ENCODE assay signal across 31 cellular contexts in genomic region chr3:160826408-160826807, GRCh38.
A peak's percentile ranks its signal among the peaks of the same experiment; 100 is the strongest.
DNase-seq lines count a peak whose midpoint lies in the region; ATAC-seq, FAIRE-seq and TF ChIP-seq lines count a peak whose summit lies in the region.
"Had no signal": no experiment of that assay in that cellular context is flagged by ENCODE, and none has a peak within 500 bp of the region (broad histone marks: within the 10 kb centered on the region; RNA-seq: fewer than 3 reads in every experiment).

No MANE protein-coding gene starts in this region.

- H3K27ac ChIP-seq in SK-N-SH (ENCODE audit: low read depth in 2 of 2, low read length in 1 of 2) = peak overlapping the region in 1 of 2 experiments; percentile 86; a peak in 1 of 4 replicates
- no peak overlapping the region for H3K27ac ChIP-seq in kidney (ENCODE audit: low read depth in 2 of 2, low read length in 2 of 2)
- H3K27ac ChIP-seq: 22Rv1; A549; BLaER1; BLaER1 treated with 17β-estradiol and CSF1 and Interleukin-3, amounts not matched to agents 10 nM and 100 nM; C4-2B had no signal

- no peaks in the 10 kb centered on the region for H3K27me3 ChIP-seq in SK-N-SH (ENCODE audit: insufficient read depth)
- H3K27me3 ChIP-seq: BE2C; BLaER1; BLaER1 treated with 17β-estradiol and CSF1 and Interleukin-3, amounts not matched to agents 10 nM and 100 nM had no signal

- no peak for DNase-seq in SK-N-SH
- DNase-seq in kidney = no peak
- no peak for DNase-seq in NCI-H2029 treated with DMSO at 0.1 percent for 48 hours (lab: John Stamatoyannopoulos, UW)
- DNase-seq: 8988T; ACHN; AML-193; BE2C; C1 segment of cervical spinal cord; Caco-2; Calu3; CD4-positive, alpha-beta memory T cell; CD4-positive, alpha-beta T cell; CD4-positive, CD25-positive, alpha-beta regulatory T cell; CD8-positive, alpha-beta memory T cell; CD8-positive, alpha-beta T cell; COR-L47; DMS 273 treated with DMSO at 0.1 percent for 48 hours; DMS153; DMS53; DMS79; DMS79 treated with DMSO at 0.1 percent for 48 hours; DND-41; EL had no signal

- TF ChIP-seq EP300 in SK-N-SH (IDR thresholded peaks at IDR 0.05; ENCODE audit: borderline replicate concordance in 1 of 2, low read depth in 1 of 2, low read length in 1 of 2) = 0 out of 4 replicates have a peak, but pooled peaks of 1 of the 2 experiments have one; percentile 3

- peaks cover 0 to 22% of the 10 kb centered on the region in 2 experiments; a peak in 2 of 4 replicates for H3K4me1 ChIP-seq in SK-N-SH (ENCODE audit: control insufficient read depth in 1 of 2, insufficient read depth in 2 of 2, low read depth in 1 of 2, low read length in 1 of 2)
- no peaks in the 10 kb centered on the region for H3K4me1 ChIP-seq in kidney (ENCODE audit: control insufficient read depth in 1 of 2, insufficient read depth in 1 of 2, low read depth in 1 of 2, low read length in 2 of 2)
- H3K4me1 ChIP-seq: A549, BLaER1, Caco-2 had no signal

- H3K4me3 ChIP-seq in SK-N-SH (ENCODE audit: low read depth in 2 of 2, low read length in 1 of 2) (no peak overlapping the region), kidney (ENCODE audit: low read length in 2 of 2) (no peak overlapping the region)
- H3K4me3 ChIP-seq: A549; BLaER1; BLaER1 treated with 17β-estradiol and CSF1 and Interleukin-3, amounts not matched to agents 10 nM and 100 nM had no signal

- FAIRE-seq in kidney (lab: Jason Lieb, UNC) = peak; percentile 13
- FAIRE-seq: A204.1, A549, D721Med had no signal

- H3K9ac ChIP-seq in SK-N-SH (no peak overlapping the region), kidney (ENCODE audit: low read length in 2 of 2) (no peak overlapping the region)
- H3K9ac ChIP-seq: BLaER1; BLaER1 treated with 17β-estradiol and CSF1 and Interleukin-3, amounts not matched to agents 10 nM and 100 nM had no signal

- TF ChIP-seq CTCF in SK-N-SH (IDR thresholded peaks at IDR 0.05) (no peak), kidney (IDR thresholded peaks at IDR 0.05; ENCODE audit: borderline replicate concordance, extremely low read depth, insufficient read depth) (no peak)

- H3K36me3 ChIP-seq in SK-N-SH (replicated peaks in 1 of 2; ENCODE audit: control insufficient read depth in 1 of 2, insufficient read depth in 2 of 2, low read length in 1 of 2) = no peaks in the 10 kb centered on the region
- H3K36me3 ChIP-seq in kidney (ENCODE audit: control insufficient read depth in 1 of 2, insufficient read depth in 2 of 2, low read length in 2 of 2) = no peaks in the 10 kb centered on the region
- H3K36me3 ChIP-seq: BE2C; BLaER1; BLaER1 treated with 17β-estradiol and CSF1 and Interleukin-3, amounts not matched to agents 10 nM and 100 nM had no signal

- no peaks in the 10 kb centered on the region for H3K79me2 ChIP-seq in SK-N-SH (ENCODE audit: insufficient read depth)

- intact Hi-C loops in kidney (cut with DNase I) = no loop called here

- H3K9me2 ChIP-seq in SK-N-SH = no peaks in the 10 kb centered on the region

- H4K20me1 ChIP-seq in SK-N-SH (ENCODE audit: insufficient read depth) = no peaks in the 10 kb centered on the region

- H3K9me3 ChIP-seq in SK-N-SH (no peaks in the 10 kb centered on the region), kidney (ENCODE audit: control insufficient read depth in 1 of 2, low read length in 2 of 2) (no peaks in the 10 kb centered on the region)
- H3K9me3 ChIP-seq: A549; BE2C; BLaER1; BLaER1 treated with 17β-estradiol and CSF1 and Interleukin-3, amounts not matched to agents 10 nM and 100 nM; Caco-2 had no signal

- H3K4me2 ChIP-seq in SK-N-SH = no peak overlapping the region
- H3K4me2 ChIP-seq: A549; BLaER1; BLaER1 treated with 17β-estradiol and CSF1 and Interleukin-3, amounts not matched to agents 10 nM and 100 nM had no signal

- ATAC-seq in SK-N-SH treated with all-trans-retinoic acid at 6 μM for 48 hours = no peak
- ATAC-seq: A549; CD8-positive, alpha-beta T cell had no signal

- CTCF ChIA-PET in SK-N-SH (lab: Yijun Ruan, JAX) = no interaction called here

- no peaks in the 10 kb centered on the region for H3F3A ChIP-seq in SK-N-SH (replicated peaks; ENCODE audit: insufficient read depth)

- POLR2A ChIA-PET in SK-N-SH (lab: Yijun Ruan, JAX) = no interaction called here

- no peak for TF ChIP-seq RAD21 in SK-N-SH (IDR thresholded peaks at IDR 0.05; ENCODE audit: low read length)

- H2AFZ ChIP-seq in SK-N-SH (ENCODE audit: low read depth) = no peak overlapping the region

TF ChIP-seq in SK-N-SH treated with all-trans-retinoic acid at 6 μM for 48 hours, 23 proteins besides CTCF, POLR2A, EP300 and RAD21:
- TF ChIP-seq TCF4 (CRISPR knock-in tag; IDR thresholded peaks at IDR 0.05; ENCODE audit: borderline replicate concordance) (peak; percentile 56; the same call in 1 of the 2 replicates), CSRNP3 (CRISPR knock-in tag; IDR thresholded peaks at IDR 0.05) (0 out of 2 replicates have a peak, but pooled peaks have one; percentile 32), ZFP30 (CRISPR knock-in tag; IDR thresholded peaks at IDR 0.05) (no peak), ZNF565 (CRISPR knock-in tag; conservative IDR thresholded peaks at IDR 0.05; ENCODE audit: low read depth) (no peak), ISL1 (CRISPR knock-in tag; IDR thresholded peaks at IDR 0.05) (peak; percentile 74)

TF ChIP-seq in SK-N-SH, 30 proteins besides CTCF, POLR2A, EP300 and RAD21:
- TF ChIP-seq USF1 (IDR thresholded peaks at IDR 0.05; ENCODE audit: borderline replicate concordance, low read depth) = no peak
- TF ChIP-seq CHD2 (IDR thresholded peaks at IDR 0.05; ENCODE audit: low read length, partially characterized antibody) = no peak
- TF ChIP-seq RXRA (IDR thresholded peaks at IDR 0.05; ENCODE audit: borderline replicate concordance, low read depth) = no peak
- no peak for TF ChIP-seq NFIC (IDR thresholded peaks at IDR 0.05; ENCODE audit: borderline replicate concordance)
- TF ChIP-seq GABPA (IDR thresholded peaks at IDR 0.05; ENCODE audit: low read depth) = no peak
- TF ChIP-seq RFX5 (IDR thresholded peaks at IDR 0.05; ENCODE audit: low read length) = no peak
- no peak for TF ChIP-seq TEAD4 (IDR thresholded peaks at IDR 0.05; ENCODE audit: borderline replicate concordance, insufficient read depth)
- TF ChIP-seq GATA2 (CRISPR knock-in tag; IDR thresholded peaks at IDR 0.05) = no peak
- no peak for TF ChIP-seq ELF1 (IDR thresholded peaks at IDR 0.05)
- TF ChIP-seq MAX (IDR thresholded peaks at IDR 0.05; ENCODE audit: low read depth) = no peak
- TF ChIP-seq MEF2A (IDR thresholded peaks at IDR 0.05; ENCODE audit: borderline replicate concordance, low read depth) = no peak
- TF ChIP-seq TCF12 (IDR thresholded peaks at IDR 0.05) = no peak
- no peak for TF ChIP-seq TAF1 (IDR thresholded peaks at IDR 0.05; ENCODE audit: borderline replicate concordance, low read depth, low read length)
- TF ChIP-seq RCOR1 (IDR thresholded peaks at IDR 0.05; ENCODE audit: low read length) = no peak
- TF ChIP-seq IRF3 (IDR thresholded peaks at IDR 0.05; ENCODE audit: low read depth, low read length) = no peak
- TF ChIP-seq SMC3 (IDR thresholded peaks at IDR 0.05; ENCODE audit: low read depth, low read length) = no peak
- TF ChIP-seq FOSL2 (IDR thresholded peaks at IDR 0.05; ENCODE audit: borderline replicate concordance, low read depth) = no peak
- no peak for TF ChIP-seq REST (IDR thresholded peaks at IDR 0.05; ENCODE audit: low read depth, low read length)
- TF ChIP-seq FOXM1 (IDR thresholded peaks at IDR 0.05; ENCODE audit: low read depth) = no peak
- no peak for TF ChIP-seq EZH2phosphoT487 (IDR thresholded peaks at IDR 0.05; ENCODE audit: borderline replicate concordance, low read depth)
